In the genomic region with DNA sequence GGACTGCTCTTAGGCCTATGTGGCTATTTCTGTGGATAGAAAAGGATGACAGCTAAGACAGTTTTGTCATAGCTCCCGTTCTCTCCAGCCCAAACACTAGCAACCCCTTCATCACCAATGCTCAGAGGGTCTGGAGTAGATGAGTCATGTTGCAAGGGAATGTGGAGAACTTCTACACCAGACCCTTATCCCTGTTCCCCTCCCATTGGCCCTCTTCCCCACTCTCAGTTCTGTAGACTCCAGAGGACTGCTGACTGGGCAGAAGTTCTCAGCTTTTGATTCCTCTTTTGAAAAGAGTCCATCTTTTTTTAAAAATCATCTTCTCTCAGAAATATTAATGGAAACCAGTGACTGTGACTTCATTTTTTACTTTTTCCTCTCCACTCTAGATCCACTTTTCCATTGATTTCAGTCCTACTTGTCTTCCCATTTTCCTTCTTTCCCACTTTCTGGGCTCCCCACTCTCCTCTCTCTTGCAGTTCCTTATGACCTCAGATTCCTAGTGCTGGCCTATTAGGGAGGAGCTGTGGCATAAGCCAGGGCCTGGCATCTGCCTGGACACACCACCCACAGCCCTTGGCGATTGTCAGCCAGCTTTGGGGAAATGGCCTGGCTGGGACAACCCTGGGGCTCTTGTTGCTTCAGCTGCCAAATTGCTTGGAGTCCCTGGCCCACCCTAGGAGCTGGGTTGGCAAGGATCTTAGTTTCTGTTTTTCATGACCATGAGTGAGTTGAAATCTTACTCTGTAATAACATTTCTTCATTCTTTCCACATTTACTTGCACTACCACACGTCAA, we compare ENCODE assay signal across 18 cellular contexts. TPM values are rescaled to one million over a fixed set of nuclear protein-coding genes. Genes with fewer than 3 reads are reported as not detected.
A peak's percentile ranks its signal among the peaks of the same experiment; 100 is the strongest.
DNase-seq lines count a peak whose midpoint lies in the region; ATAC-seq, FAIRE-seq and TF ChIP-seq lines count a peak whose summit lies in the region.
"Had no signal": no experiment of that assay in that cellular context is flagged by ENCODE, and none has a peak within 500 bp of the region (broad histone marks: within the 10 kb centered on the region; RNA-seq: fewer than 3 reads in every experiment).

No MANE protein-coding gene starts in this region.

- TF ChIP-seq CTCF in heart left ventricle (IDR thresholded peaks at IDR 0.05): no peak
- TF ChIP-seq CTCF in esophagus squamous epithelium (IDR thresholded peaks at IDR 0.05): no peak
- TF ChIP-seq CTCF in pancreas (IDR thresholded peaks at IDR 0.05): no peak

- H3K27me3 ChIP-seq in heart left ventricle (peaks cover 0 to 6% (median 0%) of the 10 kb centered on the region in 9 donors), esophagus squamous epithelium (peaks cover 0 to 11% (median 0%) of the 10 kb centered on the region in 4 donors), pancreas (no peaks in the 10 kb centered on the region)
- H3K27me3 ChIP-seq: esophagus muscularis mucosa, thyroid gland had no signal

- peaks cover 0 to 41% (median 17%) of the 10 kb centered on the region in 12 donors for H3K4me1 ChIP-seq in heart left ventricle
- H3K4me1 ChIP-seq in esophagus squamous epithelium: peaks cover 0 to 61% (median 6%) of the 10 kb centered on the region in 3 donors
- H3K4me1 ChIP-seq in pancreas: peaks cover 15 to 25% (median 19%) of the 10 kb centered on the region in 3 donors

- TF ChIP-seq POLR2A in heart left ventricle (IDR thresholded peaks at IDR 0.05) (no peak), esophagus squamous epithelium (IDR thresholded peaks at IDR 0.05) (no peak)

- ATAC-seq in left cardiac atrium: peak; percentile 34 to 47
- ATAC-seq in heart left ventricle: no peak
- peak in 2 of 4 donors; percentile 8 to 9 for ATAC-seq in pancreas
- no peak for ATAC-seq in HG03378 (IDR thresholded peaks at IDR 0.05; ENCODE audit: unreplicated experiment)
- no peak for ATAC-seq in GM18861 (IDR thresholded peaks at IDR 0.05; ENCODE audit: unreplicated experiment)
- ATAC-seq: activated T-helper 17 cell treated with anti-CD3 and anti-CD28 coated beads, Interleukin-2, amount 50 U/mL, for 72 hours had no signal

- H3K36me3 ChIP-seq in heart left ventricle: no peaks in the 10 kb centered on the region
- H3K36me3 ChIP-seq in esophagus squamous epithelium: no peaks in the 10 kb centered on the region
- H3K36me3 ChIP-seq in pancreas: no peaks in the 10 kb centered on the region
- H3K36me3 ChIP-seq: esophagus muscularis mucosa, thyroid gland had no signal

- intact Hi-C loops in left cardiac atrium (cut with DNase I) (loop anchor here in 1 of 2 donors (2.0 kb wide), 1 partner anchor 27 kb away; no protein-coding TSS in a partner anchor), heart left ventricle (cut with DNase I) (loop anchor here in 1 of 10 donors (2.0 kb wide), 1 partner anchor 21 kb away; no protein-coding TSS in a partner anchor), esophagus squamous epithelium (cut with DNase I) (no loop called here), pancreas (cut with DNase I) (no loop called here)

- H3K9me3 ChIP-seq in heart left ventricle (no peaks in the 10 kb centered on the region), esophagus squamous epithelium (no peaks in the 10 kb centered on the region), pancreas (no peaks in the 10 kb centered on the region)
- H3K9me3 ChIP-seq: esophagus muscularis mucosa, thyroid gland had no signal

- peak overlapping the region in 6 of 12 donors; percentile 23 to 83 (median 24) for H3K27ac ChIP-seq in heart left ventricle
- peak overlapping the region; percentile 15 to 86 (median 68) for H3K27ac ChIP-seq in esophagus squamous epithelium
- H3K27ac ChIP-seq in pancreas: peak overlapping the region in 3 of 4 donors; percentile 39 to 91 (median 54)
- H3K27ac ChIP-seq: esophagus muscularis mucosa, thyroid gland had no signal

- H3K4me3 ChIP-seq in heart left ventricle (no peak overlapping the region), esophagus squamous epithelium (no peak overlapping the region), pancreas (no peak overlapping the region)
- H3K4me3 ChIP-seq: esophagus muscularis mucosa, thyroid gland had no signal

- FAIRE-seq in pancreas (lab: Jason Lieb, UNC): no peak
- FAIRE-seq: G401.6, GM12891 had no signal

- DNase-seq in left cardiac atrium (peak; percentile 36), heart left ventricle (no peak), esophagus squamous epithelium (lab: John Stamatoyannopoulos, UW) (no peak), pancreas (no peak), epidermal melanocyte (ENCODE audit: insufficient read length, low spot score) (no peak), T-helper 1 cell (no peak)
- DNase-seq: ACHN; H7; NCI-H1092; NCI-H69; stimulated activated CD4-positive, alpha-beta T cell treated with anti-CD3 and anti-CD28 coated beads, Interleukin-2, amount 100 ng/mL, for 24 hours; thyroid gland had no signal

- WGBS in heart left ventricle, 4 donors: 58 to 65% (median 60%) methylated on average over 3 of the region's 3 CpGs
- 60 to 66% methylated on average over 2 to 3 of the region's 3 CpGs for WGBS in esophagus squamous epithelium, 2 donors
- 40 to 49% methylated on average over 3 of the region's 3 CpGs for WGBS in pancreas, 2 donors

RNA-seq across cellular contexts. Expression of a gene that starts 2.2 kb away (rescaled TPM):
- total RNA-seq in left cardiac atrium: 100 to 1,000 TPM; 429 to 452 TPM
- total RNA-seq in heart left ventricle: 1,000 to 10,000 TPM in 2 of 9 donors, 100 to 1,000 TPM in 7; 359 to 1,065 (median 670) TPM
- polyA plus RNA-seq in heart left ventricle: 100 to 1,000 TPM; 280 to 506 TPM
- total RNA-seq in esophagus squamous epithelium: 10 to 100 TPM; 21.2 to 36.0 (median 26.5) TPM
- total RNA-seq in pancreas: 10 to 100 TPM in 3 of 6 donors, 1 to 10 TPM in 3; 6.7 to 13.4 (median 9.7) TPM
- polyA plus RNA-seq in pancreas: 10 to 100 TPM in 1 of 2 donors, 1 to 10 TPM in 1; 5.4 to 10.0 TPM
- total RNA-seq: activated T-helper 17 cell treated with anti-CD3 and anti-CD28 coated beads, Interleukin-2, amount 50 U/mL, for 72 hours had no signal

Comparison
In these comparisons a context has a peak if more than half of its experiments do, and no peak if none do; other contexts are left out.
1. ATAC-seq: peak in left cardiac atrium (2 of 2); none in heart left ventricle (0 of 4), HG03378 (single experiment) and GM18861 (single experiment).
2. RNA of a gene that starts 2.2 kb away (total RNA-seq): 359 to 1,065 TPM in heart left ventricle and 429 to 452 TPM in left cardiac atrium; 21.2 to 36.0 TPM in esophagus squamous epithelium and 6.7 to 13.4 TPM in pancreas; every median in the first group is over 4 times any median in the second.